10 cellular contexts compared by ENCODE assay signal in genomic region chr9:108478431-108478837, GRCh38.
DNase-seq lines count a peak whose midpoint lies in the region; ATAC-seq and TF ChIP-seq lines count a peak whose summit lies in the region.
"Had no signal": no experiment of that assay in that cellular context is flagged by ENCODE, and none has a peak within 500 bp of the region (broad histone marks: within the 10 kb centered on the region; RNA-seq: fewer than 3 reads in every experiment).

No MANE protein-coding gene starts in this region.

- H2BK12ac ChIP-seq in neuronal stem cell (ENCODE audit: low read length): no peak overlapping the region

- H3K4me3 ChIP-seq in GM12864 (ENCODE audit: low read depth, low read length): no peak overlapping the region
- no peak overlapping the region for H3K4me3 ChIP-seq in HEK293 (ENCODE audit: low read depth, low read length)
- H3K4me3 ChIP-seq in gastroesophageal sphincter: no peak overlapping the region
- H3K4me3 ChIP-seq in neuronal stem cell (ENCODE audit: low read length in 2 of 2): no peak overlapping the region

- H3K9me3 ChIP-seq in HEK293 (ENCODE audit: control insufficient read depth, insufficient read depth, low read depth, low read length) (no peaks in the 10 kb centered on the region), gastroesophageal sphincter (no peaks in the 10 kb centered on the region), neuronal stem cell (replicated peaks in 1 of 2; ENCODE audit: control insufficient read depth in 2 of 2, insufficient read depth in 1 of 2, low read depth in 1 of 2, low read length in 2 of 2) (no peaks in the 10 kb centered on the region)

- TF ChIP-seq CTCF in GM12864 (IDR thresholded peaks at IDR 0.05; ENCODE audit: low read depth, low read length, missing control alignments) (peak; percentile 1), HEK293 (tag by site-specific recombination; IDR thresholded peaks at IDR 0.05) (no peak), gastroesophageal sphincter (IDR thresholded peaks at IDR 0.05) (peak in 1 of 4 experiments; percentile 18)

- no peaks in the 10 kb centered on the region for H3K36me3 Mint-ChIP-seq in activated CD8-positive, alpha-beta memory T cell treated with anti-CD3 and anti-CD28 coated beads, Interleukin-2, amount 10 ng/mL, durations not matched to agents 7 days and 5 days
- H3K36me3 Mint-ChIP-seq in immature natural killer cell: no peaks in the 10 kb centered on the region

- H3K27ac Mint-ChIP-seq in activated CD8-positive, alpha-beta memory T cell treated with anti-CD3 and anti-CD28 coated beads, Interleukin-2, amount 10 ng/mL, durations not matched to agents 7 days and 5 days: no peak overlapping the region
- no peak overlapping the region for H3K27ac Mint-ChIP-seq in immature natural killer cell

- no peak for TF ChIP-seq EP300 in gastroesophageal sphincter (IDR thresholded peaks at IDR 0.05)

- 34 to 63% methylated on average over 2 to 6 of the region's 8 CpGs for WGBS in gastroesophageal sphincter (ENCODE audit: low coverage in 1 of 2), 2 donors
- WGBS in neuronal stem cell (ENCODE audit: extremely low coverage in 2 of 2, insufficient read length in 2 of 2, insufficient replicate concordance in 1 of 2), 2 donors: no CpG with 5 or more reads among the region's 8 CpGs

- peak; percentile 86 for ATAC-seq in gastroesophageal sphincter
- no peak for ATAC-seq in activated CD8-positive, alpha-beta memory T cell treated with anti-CD3 and anti-CD28 coated beads, Interleukin-2, amount 10 ng/mL, durations not matched to agents 7 days and 5 days
- no peak for ATAC-seq in HG03521 (IDR thresholded peaks at IDR 0.05; ENCODE audit: unreplicated experiment)

- no peaks in the 10 kb centered on the region for H3K27me3 Mint-ChIP-seq in activated CD8-positive, alpha-beta memory T cell treated with anti-CD3 and anti-CD28 coated beads, Interleukin-2, amount 10 ng/mL, durations not matched to agents 7 days and 5 days
- peaks cover 0 to 2% (median 0%) of the 10 kb centered on the region in 3 donors for H3K27me3 Mint-ChIP-seq in immature natural killer cell (ENCODE audit: low read depth in 3 of 3)
- H3K27me3 Mint-ChIP-seq: central memory CD8-positive, alpha-beta T cell had no signal

- DNase-seq in GM12864 (ENCODE audit: low read depth): no peak
- peak; percentile 68 for DNase-seq in NOMO-1 treated with DMSO at 0.1 percent for 48 hours (lab: John Stamatoyannopoulos, UW; ENCODE audit: unreplicated experiment)
- no peak for DNase-seq in activated CD8-positive, alpha-beta memory T cell treated with anti-CD3 and anti-CD28 coated beads, Interleukin-2, amount 10 ng/mL, durations not matched to agents 7 days and 5 days
- DNase-seq in immature natural killer cell: no peak
- DNase-seq in neuronal stem cell (ENCODE audit: low spot score): no peak

- H3K9me3 Mint-ChIP-seq in activated CD8-positive, alpha-beta memory T cell treated with anti-CD3 and anti-CD28 coated beads, Interleukin-2, amount 10 ng/mL, durations not matched to agents 7 days and 5 days (ENCODE audit: low read depth): no peaks in the 10 kb centered on the region
- peaks cover 0 to 5% (median 2%) of the 10 kb centered on the region in 6 donors for H3K9me3 Mint-ChIP-seq in immature natural killer cell

- POLR2A ChIA-PET in HEK293 (lab: Yijun Ruan, JAX): no interaction called here

- no peak overlapping the region for H3K9ac ChIP-seq in neuronal stem cell (ENCODE audit: low read depth, low read length, poor library complexity)

- H3K36me3 ChIP-seq in HEK293 (ENCODE audit: control insufficient read depth in 2 of 2, insufficient read depth in 1 of 2, low read length in 2 of 2) (no peaks in the 10 kb centered on the region), gastroesophageal sphincter (no peaks in the 10 kb centered on the region), neuronal stem cell (replicated peaks in 1 of 2; ENCODE audit: control insufficient read depth in 2 of 2, insufficient read depth in 2 of 2, low read length in 2 of 2) (no peaks in the 10 kb centered on the region)

- H2AFZ ChIP-seq in neuronal stem cell (ENCODE audit: low read length): no peak overlapping the region

- no peak overlapping the region for H4K8ac ChIP-seq in neuronal stem cell (ENCODE audit: low read depth, low read length)

- H3K79me1 ChIP-seq in neuronal stem cell (ENCODE audit: low read depth, low read length): no peaks in the 10 kb centered on the region

- H2BK15ac ChIP-seq in neuronal stem cell (ENCODE audit: low read length): no peak overlapping the region

- H3K4ac ChIP-seq in neuronal stem cell (ENCODE audit: low read length): no peak overlapping the region

- no peak overlapping the region for H2BK5ac ChIP-seq in neuronal stem cell (ENCODE audit: low read length)

- no peaks in the 10 kb centered on the region for H3K4me1 Mint-ChIP-seq in activated CD8-positive, alpha-beta memory T cell treated with anti-CD3 and anti-CD28 coated beads, Interleukin-2, amount 10 ng/mL, durations not matched to agents 7 days and 5 days
- H3K4me1 Mint-ChIP-seq in immature natural killer cell: no peaks in the 10 kb centered on the region
- H3K4me1 Mint-ChIP-seq: central memory CD8-positive, alpha-beta T cell had no signal

- H2AK5ac ChIP-seq in neuronal stem cell (ENCODE audit: low read depth, low read length): no peak overlapping the region

- CTCF ChIA-PET in HEK293 (lab: Yijun Ruan, JAX): interaction anchor here (1.4 kb wide), 1 partner anchor 10 kb away, joined by 7 read pairs; no protein-coding TSS in a partner anchor
- CTCF ChIA-PET in activated CD8-positive, alpha-beta memory T cell treated with anti-CD3 and anti-CD28 coated beads, Interleukin-2, amount 10 ng/mL, durations not matched to agents 7 days and 5 days (lab: Charles Lee): no interaction called here

- H3K18ac ChIP-seq in neuronal stem cell (ENCODE audit: low read length): no peak overlapping the region

- H3K27me3 ChIP-seq in gastroesophageal sphincter (no peaks in the 10 kb centered on the region), neuronal stem cell (ENCODE audit: control insufficient read depth in 3 of 3, insufficient read depth in 3 of 3, low read depth in 1 of 3, low read length in 3 of 3) (no peaks in the 10 kb centered on the region)

- no peak overlapping the region for H3K4me3 Mint-ChIP-seq in activated CD8-positive, alpha-beta memory T cell treated with anti-CD3 and anti-CD28 coated beads, Interleukin-2, amount 10 ng/mL, durations not matched to agents 7 days and 5 days
- H3K4me3 Mint-ChIP-seq in immature natural killer cell: no peak overlapping the region
- H3K4me3 Mint-ChIP-seq: central memory CD8-positive, alpha-beta T cell had no signal

- H3K23ac ChIP-seq in neuronal stem cell (ENCODE audit: low read depth, low read length, poor library complexity): no peak overlapping the region

- no peak overlapping the region for H3K14ac ChIP-seq in neuronal stem cell (ENCODE audit: low read length)

- TF ChIP-seq POLR2A in gastroesophageal sphincter (IDR thresholded peaks at IDR 0.05): no peak

- no peak overlapping the region for H2BK120ac ChIP-seq in neuronal stem cell (ENCODE audit: low read depth, low read length)

- H3K4me2 ChIP-seq in neuronal stem cell (ENCODE audit: insufficient read depth, low read length, poor library complexity, severe bottlenecking): no peak overlapping the region

- H4K91ac ChIP-seq in neuronal stem cell (ENCODE audit: low read depth, low read length, poor library complexity): no peak overlapping the region

- H3K27ac ChIP-seq in HEK293 (ENCODE audit: extremely low read depth, low read depth, low read length) (0 out of 2 replicates have a peak overlapping the region, but pooled peaks have one; percentile 6), gastroesophageal sphincter (peak overlapping the region in 3 of 4 donors; percentile 60 to 80 (median 65)), neuronal stem cell (replicated peaks; ENCODE audit: low read length) (no peak overlapping the region)
- H3K27ac ChIP-seq: HL-60 had no signal

- H3K4me1 ChIP-seq in HEK293 (ENCODE audit: control insufficient read depth, insufficient read depth, low read length) (peaks cover 20% of the 10 kb centered on the region), gastroesophageal sphincter (peaks cover 0 to 9% (median 0%) of the 10 kb centered on the region in 3 donors), neuronal stem cell (ENCODE audit: control insufficient read depth in 2 of 2, insufficient read depth in 1 of 2, low read depth in 1 of 2, low read length in 2 of 2) (peaks cover 0 to 8% of the 10 kb centered on the region in 2 donors)

TF ChIP-seq in HEK293, 187 proteins besides CTCF, POLR2A, EP300 and RAD21 (continues in another document):
- no peak for TF ChIP-seq PRDM1 (tag by site-specific recombination; IDR thresholded peaks at IDR 0.05)
- peak; percentile 26; the same call in 1 of the 2 replicates for TF ChIP-seq KLF17 (tag by site-specific recombination; IDR thresholded peaks at IDR 0.05)
- TF ChIP-seq GFI1B (tag by site-specific recombination; IDR thresholded peaks at IDR 0.05): peak; percentile 31; the same call in 1 of the 2 replicates
- no peak for TF ChIP-seq ZNF76 (tag by site-specific recombination; IDR thresholded peaks at IDR 0.05; ENCODE audit: borderline replicate concordance, low read depth)
- no peak for TF ChIP-seq ZNF10 (tag by site-specific recombination; IDR thresholded peaks at IDR 0.05)
- no peak for TF ChIP-seq ZNF623 (tag by site-specific recombination; IDR thresholded peaks at IDR 0.05)
- TF ChIP-seq ZNF654 (tag by site-specific recombination; IDR thresholded peaks at IDR 0.05; ENCODE audit: low read depth): no peak
- no peak for TF ChIP-seq ZNF549 (tag by site-specific recombination; IDR thresholded peaks at IDR 0.05)
- TF ChIP-seq SP2 (tag by site-specific recombination; IDR thresholded peaks at IDR 0.05): no peak
- no peak for TF ChIP-seq ZNF184 (tag by site-specific recombination; IDR thresholded peaks at IDR 0.05)
